27 cellular contexts compared by ENCODE assay signal in genomic region chr5:73928486-73928885, GRCh38.
"Had no signal": no experiment of that assay in that cellular context is flagged by ENCODE, and none has a peak within 500 bp of the region (broad histone marks: within the 10 kb centered on the region; RNA-seq: fewer than 3 reads in every experiment).

No MANE protein-coding gene starts in this region.

- H3K27ac ChIP-seq: SK-N-MC, VCaP had no signal

- H3K4me3 ChIP-seq: SK-N-MC had no signal

- DNase-seq: activated CD4-positive, alpha-beta memory T cell treated with anti-CD3 and anti-CD28 coated beads for 36 hours; activated CD4-positive, alpha-beta T cell treated with anti-CD3 and anti-CD28 coated beads, Interleukin-2, amount 10 ng/mL, durations not matched to agents 7 days and 5 days; activated CD4-positive, CD25-positive, alpha-beta regulatory T cell; activated CD8-positive, alpha-beta memory T cell treated with anti-CD3 and anti-CD28 coated beads for 24 hours; activated gamma-delta T cell; activated naive CD4-positive, alpha-beta T cell treated with anti-CD3 and anti-CD28 coated beads for 36 hours; activated T-cell treated with anti-CD3 and anti-CD28 coated beads for 4 hours; activated T-cell treated with anti-CD3 and anti-CD28 coated beads, Interleukin-2, amount 50 U/mL, for 48 hours; amygdala; KG1; NCI-H1092; NCI-H1417 treated with DMSO at 0.1 percent for 48 hours; NCI-H1694; NCI-H2029; NCI-H2107; NCI-H2171 treated with DMSO at 0.1 percent for 48 hours; NCI-H226; NCI-H526; NCI-H82; NK-92 treated with Interleukin-12 subunit alpha and Interleukin-12 subunit beta, amount 100 ng/mL, for 24 hours; SIG-M5; T-cell; T-helper 2 cell; T1000 had no signal

- ATAC-seq: activated T-helper 17 cell treated with anti-CD3 and anti-CD28 coated beads, Interleukin-2, amount 50 U/mL, for 72 hours; T-cell had no signal
